ENCODE assay signal across 1 cellular context in genomic region chr16:69520800-69521602, GRCh38.
TF ChIP-seq lines count a peak whose summit lies in the region.

No MANE protein-coding gene starts in this region.

TF ChIP-seq in HepG2, 621 proteins besides CTCF, POLR2A, EP300 and RAD21 (continued from another document and continues in another):
- no peak for TF ChIP-seq PRDM4 (CRISPR knock-in tag; IDR thresholded peaks at IDR 0.05; ENCODE audit: borderline replicate concordance)
- 0 out of 2 replicates have a peak, but pooled peaks have one; percentile 35 for TF ChIP-seq FOXC1 (CRISPR knock-in tag; IDR thresholded peaks at IDR 0.05; ENCODE audit: borderline replicate concordance)
- 0 out of 2 replicates have a peak, but pooled peaks have one; percentile 10 for TF ChIP-seq ETV5 (CRISPR knock-in tag; IDR thresholded peaks at IDR 0.05; ENCODE audit: borderline replicate concordance)
- TF ChIP-seq REST (IDR thresholded peaks at IDR 0.05; ENCODE audit: borderline replicate concordance in 1 of 2, low read depth in 1 of 2, low read length in 2 of 2) = no peak
- no peak for TF ChIP-seq SYNCRIP (IDR thresholded peaks at IDR 0.05; ENCODE audit: insufficient read depth, low read depth, low read length)
- TF ChIP-seq SOX13 (IDR thresholded peaks at IDR 0.05) = peak; percentile 30; the same call in 1 of the 2 replicates
- peak in 1 of 2 experiments; percentile 74; a peak in 2 of 4 replicates for TF ChIP-seq SOX13 (CRISPR knock-in tag; conservative IDR thresholded peaks at IDR 0.05 in 1 of 2, IDR thresholded peaks at IDR 0.05 in 1 of 2)
- TF ChIP-seq, protein P1, sequence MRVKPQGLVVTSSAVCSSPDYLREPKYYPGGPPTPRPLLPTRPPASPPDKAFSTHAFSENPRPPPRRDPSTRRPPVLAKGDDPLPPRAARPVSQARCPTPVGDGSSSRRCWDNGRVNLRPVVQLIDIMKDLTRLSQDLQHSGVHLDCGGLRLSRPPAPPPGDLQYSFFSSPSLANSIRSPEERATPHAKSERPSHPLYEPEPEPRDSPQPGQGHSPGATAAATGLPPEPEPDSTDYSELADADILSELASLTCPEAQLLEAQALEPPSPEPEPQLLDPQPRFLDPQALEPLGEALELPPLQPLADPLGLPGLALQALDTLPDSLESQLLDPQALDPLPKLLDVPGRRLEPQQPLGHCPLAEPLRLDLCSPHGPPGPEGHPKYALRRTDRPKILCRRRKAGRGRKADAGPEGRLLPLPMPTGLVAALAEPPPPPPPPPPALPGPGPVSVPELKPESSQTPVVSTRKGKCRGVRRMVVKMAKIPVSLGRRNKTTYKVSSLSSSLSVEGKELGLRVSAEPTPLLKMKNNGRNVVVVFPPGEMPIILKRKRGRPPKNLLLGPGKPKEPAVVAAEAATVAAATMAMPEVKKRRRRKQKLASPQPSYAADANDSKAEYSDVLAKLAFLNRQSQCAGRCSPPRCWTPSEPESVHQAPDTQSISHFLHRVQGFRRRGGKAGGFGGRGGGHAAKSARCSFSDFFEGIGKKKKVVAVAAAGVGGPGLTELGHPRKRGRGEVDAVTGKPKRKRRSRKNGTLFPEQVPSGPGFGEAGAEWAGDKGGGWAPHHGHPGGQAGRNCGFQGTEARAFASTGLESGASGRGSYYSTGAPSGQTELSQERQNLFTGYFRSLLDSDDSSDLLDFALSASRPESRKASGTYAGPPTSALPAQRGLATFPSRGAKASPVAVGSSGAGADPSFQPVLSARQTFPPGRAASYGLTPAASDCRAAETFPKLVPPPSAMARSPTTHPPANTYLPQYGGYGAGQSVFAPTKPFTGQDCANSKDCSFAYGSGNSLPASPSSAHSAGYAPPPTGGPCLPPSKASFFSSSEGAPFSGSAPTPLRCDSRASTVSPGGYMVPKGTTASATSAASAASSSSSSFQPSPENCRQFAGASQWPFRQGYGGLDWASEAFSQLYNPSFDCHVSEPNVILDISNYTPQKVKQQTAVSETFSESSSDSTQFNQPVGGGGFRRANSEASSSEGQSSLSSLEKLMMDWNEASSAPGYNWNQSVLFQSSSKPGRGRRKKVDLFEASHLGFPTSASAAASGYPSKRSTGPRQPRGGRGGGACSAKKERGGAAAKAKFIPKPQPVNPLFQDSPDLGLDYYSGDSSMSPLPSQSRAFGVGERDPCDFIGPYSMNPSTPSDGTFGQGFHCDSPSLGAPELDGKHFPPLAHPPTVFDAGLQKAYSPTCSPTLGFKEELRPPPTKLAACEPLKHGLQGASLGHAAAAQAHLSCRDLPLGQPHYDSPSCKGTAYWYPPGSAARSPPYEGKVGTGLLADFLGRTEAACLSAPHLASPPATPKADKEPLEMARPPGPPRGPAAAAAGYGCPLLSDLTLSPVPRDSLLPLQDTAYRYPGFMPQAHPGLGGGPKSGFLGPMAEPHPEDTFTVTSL (CRISPR knock-in tag; IDR thresholded peaks at IDR 0.05; ENCODE audit: borderline replicate concordance) = no peak
- peak; percentile 44; the same call in 1 of the 2 replicates for TF ChIP-seq FOXJ3 (CRISPR knock-in tag; IDR thresholded peaks at IDR 0.05; ENCODE audit: borderline replicate concordance)
- TF ChIP-seq RBM39 (IDR thresholded peaks at IDR 0.05; ENCODE audit: low read depth, low read length, poor library complexity, severe bottlenecking) = no peak
- TF ChIP-seq YEATS4 (CRISPR knock-in tag; IDR thresholded peaks at IDR 0.05; ENCODE audit: borderline replicate concordance) = 0 out of 2 replicates have a peak, but pooled peaks have one; percentile 36
- TF ChIP-seq, protein P2, sequence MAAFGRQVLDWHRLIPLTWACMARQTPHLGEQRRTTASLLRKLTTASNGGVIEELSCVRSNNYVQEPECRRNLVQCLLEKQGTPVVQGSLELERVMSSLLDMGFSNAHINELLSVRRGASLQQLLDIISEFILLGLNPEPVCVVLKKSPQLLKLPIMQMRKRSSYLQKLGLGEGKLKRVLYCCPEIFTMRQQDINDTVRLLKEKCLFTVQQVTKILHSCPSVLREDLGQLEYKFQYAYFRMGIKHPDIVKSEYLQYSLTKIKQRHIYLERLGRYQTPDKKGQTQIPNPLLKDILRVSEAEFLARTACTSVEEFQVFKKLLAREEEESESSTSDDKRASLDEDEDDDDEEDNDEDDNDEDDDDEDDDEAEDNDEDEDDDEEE (CRISPR knock-in tag; IDR thresholded peaks at IDR 0.05) = no peak
- no peak for TF ChIP-seq ZNF101 (CRISPR knock-in tag; IDR thresholded peaks at IDR 0.05; ENCODE audit: borderline replicate concordance, low read depth)
- TF ChIP-seq ZNF574 (CRISPR knock-in tag; IDR thresholded peaks at IDR 0.05) = peak; percentile 46; the same call in 1 of the 2 replicates
- TF ChIP-seq, protein P3, sequence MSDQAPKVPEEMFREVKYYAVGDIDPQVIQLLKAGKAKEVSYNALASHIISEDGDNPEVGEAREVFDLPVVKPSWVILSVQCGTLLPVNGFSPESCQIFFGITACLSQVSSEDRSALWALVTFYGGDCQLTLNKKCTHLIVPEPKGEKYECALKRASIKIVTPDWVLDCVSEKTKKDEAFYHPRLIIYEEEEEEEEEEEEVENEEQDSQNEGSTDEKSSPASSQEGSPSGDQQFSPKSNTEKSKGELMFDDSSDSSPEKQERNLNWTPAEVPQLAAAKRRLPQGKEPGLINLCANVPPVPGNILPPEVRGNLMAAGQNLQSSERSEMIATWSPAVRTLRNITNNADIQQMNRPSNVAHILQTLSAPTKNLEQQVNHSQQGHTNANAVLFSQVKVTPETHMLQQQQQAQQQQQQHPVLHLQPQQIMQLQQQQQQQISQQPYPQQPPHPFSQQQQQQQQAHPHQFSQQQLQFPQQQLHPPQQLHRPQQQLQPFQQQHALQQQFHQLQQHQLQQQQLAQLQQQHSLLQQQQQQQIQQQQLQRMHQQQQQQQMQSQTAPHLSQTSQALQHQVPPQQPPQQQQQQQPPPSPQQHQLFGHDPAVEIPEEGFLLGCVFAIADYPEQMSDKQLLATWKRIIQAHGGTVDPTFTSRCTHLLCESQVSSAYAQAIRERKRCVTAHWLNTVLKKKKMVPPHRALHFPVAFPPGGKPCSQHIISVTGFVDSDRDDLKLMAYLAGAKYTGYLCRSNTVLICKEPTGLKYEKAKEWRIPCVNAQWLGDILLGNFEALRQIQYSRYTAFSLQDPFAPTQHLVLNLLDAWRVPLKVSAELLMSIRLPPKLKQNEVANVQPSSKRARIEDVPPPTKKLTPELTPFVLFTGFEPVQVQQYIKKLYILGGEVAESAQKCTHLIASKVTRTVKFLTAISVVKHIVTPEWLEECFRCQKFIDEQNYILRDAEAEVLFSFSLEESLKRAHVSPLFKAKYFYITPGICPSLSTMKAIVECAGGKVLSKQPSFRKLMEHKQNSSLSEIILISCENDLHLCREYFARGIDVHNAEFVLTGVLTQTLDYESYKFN (CRISPR knock-in tag; conservative IDR thresholded peaks at IDR 0.05) = peak; percentile 67
- peak; percentile 8; the same call in 1 of the 2 replicates for TF ChIP-seq BCL3 (CRISPR knock-in tag; IDR thresholded peaks at IDR 0.05)
- TF ChIP-seq SMAD9 (CRISPR knock-in tag; IDR thresholded peaks at IDR 0.05) = no peak
- TF ChIP-seq ZFYVE20 (CRISPR knock-in tag; IDR thresholded peaks at IDR 0.05; ENCODE audit: borderline replicate concordance, low read depth) = no peak
- 0 out of 2 replicates have a peak, but pooled peaks have one; percentile 45 for TF ChIP-seq ZNF263 (CRISPR knock-in tag; IDR thresholded peaks at IDR 0.05)
- TF ChIP-seq MED1 (CRISPR knock-in tag; IDR thresholded peaks at IDR 0.05) = 0 out of 2 replicates have a peak, but pooled peaks have one; percentile 35
- TF ChIP-seq, protein P4, sequence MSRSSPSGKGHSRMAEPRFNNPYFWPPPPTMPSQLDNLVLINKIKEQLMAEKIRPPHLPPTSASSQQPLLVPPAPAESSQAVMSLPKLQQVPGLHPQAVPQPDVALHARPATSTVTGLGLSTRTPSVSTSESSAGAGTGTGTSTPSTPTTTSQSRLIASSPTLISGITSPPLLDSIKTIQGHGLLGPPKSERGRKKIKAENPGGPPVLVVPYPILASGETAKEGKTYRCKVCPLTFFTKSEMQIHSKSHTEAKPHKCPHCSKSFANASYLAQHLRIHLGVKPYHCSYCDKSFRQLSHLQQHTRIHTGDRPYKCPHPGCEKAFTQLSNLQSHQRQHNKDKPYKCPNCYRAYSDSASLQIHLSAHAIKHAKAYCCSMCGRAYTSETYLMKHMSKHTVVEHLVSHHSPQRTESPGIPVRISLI (CRISPR knock-in tag; IDR thresholded peaks at IDR 0.05; ENCODE audit: borderline replicate concordance) = no peak
- no peak for TF ChIP-seq HMG20B (CRISPR knock-in tag; conservative IDR thresholded peaks at IDR 0.05)
- TF ChIP-seq SAFB2 (CRISPR knock-in tag; IDR thresholded peaks at IDR 0.05; ENCODE audit: borderline replicate concordance, low read depth) = no peak
- no peak for TF ChIP-seq RBAK (CRISPR knock-in tag; IDR thresholded peaks at IDR 0.05)
- no peak for TF ChIP-seq GMEB2 (CRISPR knock-in tag; IDR thresholded peaks at IDR 0.05; ENCODE audit: low read depth)
- TF ChIP-seq, protein P5, sequence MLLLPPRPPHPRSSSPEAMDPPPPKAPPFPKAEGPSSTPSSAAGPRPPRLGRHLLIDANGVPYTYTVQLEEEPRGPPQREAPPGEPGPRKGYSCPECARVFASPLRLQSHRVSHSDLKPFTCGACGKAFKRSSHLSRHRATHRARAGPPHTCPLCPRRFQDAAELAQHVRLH (CRISPR knock-in tag; IDR thresholded peaks at IDR 0.05; ENCODE audit: borderline replicate concordance, low read depth) = peak; percentile 42; the same call in 1 of the 2 replicates
